8 cellular contexts compared by ENCODE assay signal in genomic region chr9:69122086-69122390, GRCh38. TPM values are rescaled to one million over a fixed set of nuclear protein-coding genes. Genes with fewer than 3 reads are reported as not detected.
A peak's percentile ranks its signal among the peaks of the same experiment; 100 is the strongest.
DNase-seq lines count a peak whose midpoint lies in the region; ATAC-seq and TF ChIP-seq lines count a peak whose summit lies in the region.

No MANE protein-coding gene starts in this region.

- no peaks in the 10 kb centered on the region for H3K9me3 ChIP-seq in HUES6 (ENCODE audit: control insufficient read depth, insufficient read depth, low read depth, low read length)
- H3K9me3 ChIP-seq in SU-DHL-6 (ENCODE audit: insufficient read depth, low read length) = no peaks in the 10 kb centered on the region
- no peaks in the 10 kb centered on the region for H3K9me3 ChIP-seq in psoas muscle

- DNase-seq in Calu3 = peak; percentile 43
- peak; percentile 77 for DNase-seq in astrocyte of the spinal cord (ENCODE audit: low read depth, low spot score)
- DNase-seq in hippocampal formation (lab: John Stamatoyannopoulos, UW) = peak; percentile 75
- DNase-seq in psoas muscle = peak; percentile 44 to 73

- peak overlapping the region; percentile 94 for H3K9ac ChIP-seq in HUES6 (ENCODE audit: low read length)
- H3K9ac ChIP-seq in SU-DHL-6 (ENCODE audit: low read length) = peak overlapping the region; percentile 45

- H3F3A ChIP-seq in SU-DHL-6 (ENCODE audit: insufficient read depth) = no peaks in the 10 kb centered on the region

- BruUV-seq in Calu3 (replicated peaks; lab: Mats Ljungman, UMichigan) = TSS peak; percentile 87

- H3K27ac Mint-ChIP-seq in Calu3 (ENCODE audit: unreplicated experiment) = peak overlapping the region; percentile 91

- peak overlapping the region; percentile 76 for H3K27ac ChIP-seq in HUES6 (ENCODE audit: low read depth, low read length)
- H3K27ac ChIP-seq in SU-DHL-6 (ENCODE audit: low read depth, low read length) = no peak overlapping the region
- peak overlapping the region; percentile 11 for H3K27ac ChIP-seq in psoas muscle

- peaks cover 20% of the 10 kb centered on the region for H3K4me1 ChIP-seq in HUES6 (ENCODE audit: control insufficient read depth, insufficient read depth, low read length)
- H3K4me1 ChIP-seq in psoas muscle = no peaks in the 10 kb centered on the region

- H3K36me3 ChIP-seq in HUES6 (ENCODE audit: control insufficient read depth, insufficient read depth, low read length) = no peaks in the 10 kb centered on the region
- no peaks in the 10 kb centered on the region for H3K36me3 ChIP-seq in SU-DHL-6 (ENCODE audit: low read length)
- no peaks in the 10 kb centered on the region for H3K36me3 ChIP-seq in psoas muscle (ENCODE audit: insufficient read depth in 1 of 2, low read depth in 1 of 2)

- H3K79me2 ChIP-seq in SU-DHL-6 (ENCODE audit: insufficient read depth, low read length) = no peaks in the 10 kb centered on the region

- no peaks in the 10 kb centered on the region for H4K20me1 ChIP-seq in SU-DHL-6 (ENCODE audit: low read depth, low read length)

- WGBS in psoas muscle, 3 donors = 0 to 1% (median 0%) methylated on average over 17 of the region's 17 CpGs

- peaks cover 5% of the 10 kb centered on the region; the same call in 1 of the 2 replicates for H3K27me3 ChIP-seq in HUES6 (ENCODE audit: control insufficient read depth, insufficient read depth, low read length)
- H3K27me3 ChIP-seq in SU-DHL-6 (ENCODE audit: low read length) = no peaks in the 10 kb centered on the region
- H3K27me3 ChIP-seq in psoas muscle (ENCODE audit: insufficient read depth in 3 of 3, low read length in 2 of 3) = no peaks in the 10 kb centered on the region

- intact Hi-C loops in Calu3 (cut with micrococcal nuclease; ENCODE audit: unreplicated experiment) (loop anchor here (5.0 kb wide), 2 partner anchors 60 to 70 kb away; no protein-coding TSS in a partner anchor), psoas muscle (cut with DNase I) (no loop called here)

- H3K36me3 Mint-ChIP-seq in Calu3 (ENCODE audit: insufficient read depth, unreplicated experiment) = peaks cover 36% of the 10 kb centered on the region

- no peaks in the 10 kb centered on the region for H3K9me2 ChIP-seq in SU-DHL-6 (replicated peaks; ENCODE audit: insufficient read depth, low read length)

- peaks cover 8% of the 10 kb centered on the region for H3K4me1 Mint-ChIP-seq in Calu3 (ENCODE audit: low read depth, unreplicated experiment)

- in situ Hi-C loops in astrocyte of the spinal cord (cut with HindIII; ENCODE audit: low sequenced_read_pairs) = no loop called here

- ATAC-seq in GM21390 (IDR thresholded peaks at IDR 0.05; ENCODE audit: unreplicated experiment) = peak; percentile 48
- ATAC-seq in psoas muscle = peak; percentile 71 to 86 (median 76)
- ATAC-seq in GM21381 (IDR thresholded peaks at IDR 0.05; ENCODE audit: unreplicated experiment) = no peak

- peak overlapping the region; percentile 59 for H3K4me2 ChIP-seq in SU-DHL-6 (ENCODE audit: low read depth, low read length, poor library complexity, severe bottlenecking)

- H3K9me3 Mint-ChIP-seq in Calu3 (ENCODE audit: low read depth, unreplicated experiment) = no peaks in the 10 kb centered on the region

- no peaks in the 10 kb centered on the region for H3K27me3 Mint-ChIP-seq in Calu3 (ENCODE audit: unreplicated experiment)

- CTCF ChIA-PET in Calu3 (lab: Charles Lee) = interaction anchor here (1.0 to 1.2 kb wide), 2 partner anchors 29 to 102 kb away, joined by 4 read pairs; no protein-coding TSS in a partner anchor

- H3K4me3 ChIP-seq in HUES6 (ENCODE audit: low read depth, low read length) (peak overlapping the region; percentile 93), SU-DHL-6 (ENCODE audit: insufficient read depth, low read length, poor library complexity, severe bottlenecking) (peak overlapping the region; percentile 48), astrocyte of the spinal cord (ENCODE audit: low read depth, low read length) (peak overlapping the region; percentile 75), psoas muscle (peak overlapping the region; percentile 77)

- TF ChIP-seq CTCF in Calu3 (IDR thresholded peaks at IDR 0.05; ENCODE audit: unreplicated experiment) (no peak), SU-DHL-6 (IDR thresholded peaks at IDR 0.05; ENCODE audit: insufficient read depth, low read length, poor library complexity, severe bottlenecking) (no peak), astrocyte of the spinal cord (IDR thresholded peaks at IDR 0.05; ENCODE audit: low read depth, low read length) (no peak), psoas muscle (IDR thresholded peaks at IDR 0.05) (no peak)

- H3K4me3 Mint-ChIP-seq in Calu3 (ENCODE audit: low read depth, unreplicated experiment) = peak overlapping the region; percentile 80

- H2AFZ ChIP-seq in SU-DHL-6 (ENCODE audit: low read depth, low read length, severe bottlenecking) = peak overlapping the region; percentile 64

RNA-seq across cellular contexts. Expression of gene TJP2, which starts 52.0 kb away (rescaled TPM):
- total RNA-seq in Calu3 (2022) (139 and 160 TPM in 2 replicates), psoas muscle (10 to 100 TPM; 14.8 to 25.1 (median 19.0) TPM)
- polyA plus RNA-seq in psoas muscle = 10 to 100 TPM in 1 of 3 donors, 1 to 10 TPM in 2; 6.6 to 12.5 (median 7.9) TPM
